In genomic region chr2:240818543-240819403, GRCh38 we compare ENCODE assay signal across 9 cellular contexts. TPM values are rescaled to one million over a fixed set of nuclear protein-coding genes. Genes with fewer than 3 reads are reported as not detected.
DNase-seq lines count a peak whose midpoint lies in the region; ATAC-seq and TF ChIP-seq lines count a peak whose summit lies in the region.
"Had no signal": no experiment of that assay in that cellular context is flagged by ENCODE, and none has a peak within 500 bp of the region (broad histone marks: within the 10 kb centered on the region; RNA-seq: fewer than 3 reads in every experiment).

No MANE protein-coding gene starts in this region.

- H3K27me3 ChIP-seq in MG63, result peaks cover 38% of the 10 kb centered on the region

- H3K4me1 Mint-ChIP-seq in natural killer cell, result no peaks in the 10 kb centered on the region

- H3K9ac ChIP-seq in ES-I3 (ENCODE audit: low read depth, low read length), result peak overlapping the region; percentile 85
- H3K9ac ChIP-seq: KMS-11 had no signal

- ATAC-seq in HG03095 (IDR thresholded peaks at IDR 0.05; ENCODE audit: unreplicated experiment) (no peak), natural killer cell (no peak)

- H3K27ac Mint-ChIP-seq in natural killer cell, result no peak overlapping the region

- no peaks in the 10 kb centered on the region for H3K9me3 Mint-ChIP-seq in natural killer cell

- no peaks in the 10 kb centered on the region for H3K9me3 ChIP-seq in ES-I3 (ENCODE audit: control insufficient read depth, insufficient read depth, low read length)
- H3K9me3 ChIP-seq in MG63, result peaks cover 5% of the 10 kb centered on the region; the same call in 1 of the 2 replicates

- TF ChIP-seq CTCF in foreskin fibroblast (IDR thresholded peaks at IDR 0.05; ENCODE audit: low read depth, low read length) (no peak), natural killer cell (IDR thresholded peaks at IDR 0.05) (no peak)

- H3K4me3 ChIP-seq in foreskin fibroblast (ENCODE audit: low read depth in 1 of 2, low read length in 2 of 2), result no peak overlapping the region
- H3K4me3 ChIP-seq in MG63, result no peak overlapping the region

- H3K4me3 Mint-ChIP-seq in natural killer cell, result no peak overlapping the region

- no peaks in the 10 kb centered on the region for H3K4me1 ChIP-seq in ES-I3 (ENCODE audit: insufficient read depth, low read length)

- H3K36me3 Mint-ChIP-seq in natural killer cell, result no peaks in the 10 kb centered on the region

- DNase-seq in NCI-H69 (lab: John Stamatoyannopoulos, UW) (peak; percentile 75), cardiac septum (ENCODE audit: low spot score) (peak; percentile 71), pons (ENCODE audit: low spot score) (peak; percentile 61), foreskin fibroblast (no peak), natural killer cell (no peak), MG63 (no peak)

- intact Hi-C loops in cardiac septum (cut with DNase I), result no loop called here
- intact Hi-C loops in natural killer cell (cut with micrococcal nuclease), result no loop called here

- no peaks in the 10 kb centered on the region for H3K36me3 ChIP-seq in ES-I3 (ENCODE audit: insufficient read depth, low read length)
- H3K36me3 ChIP-seq in MG63, result no peaks in the 10 kb centered on the region

- H3K27me3 Mint-ChIP-seq in natural killer cell (ENCODE audit: low read depth in 2 of 2), result peaks cover 43% of the 10 kb centered on the region in 2 donors

RNA-seq across cellular contexts. Expression of gene KIF1A, which starts 1.2 kb away (rescaled TPM):
- 10.2 TPM for total RNA-seq in cardiac septum
- under 1 TPM in 1 of 3 donors, not detected in 2; 0.09 TPM for total RNA-seq in natural killer cell
- total RNA-seq in MG63 (2014; rRNA removed; shearing (Covaris generic); ENCODE audit: low replicate concordance), result not detected in 2 replicates

RNA-seq across cellular contexts. Expression of gene AGXT, which starts 49.9 kb away (rescaled TPM):
- total RNA-seq in cardiac septum (not detected), natural killer cell (not detected)
- not detected in 2 replicates for total RNA-seq in MG63 (2014; rRNA removed; shearing (Covaris generic); ENCODE audit: low replicate concordance)

Comparison
In these comparisons a context has a peak if more than half of its experiments do, and no peak if none do; other contexts are left out.
1. DNase-seq: peak in NCI-H69 (single experiment), cardiac septum (single experiment) and pons (single experiment); none in foreskin fibroblast (0 of 2), natural killer cell (single experiment) and MG63 (single experiment).
2. RNA of gene KIF1A, which starts 1.2 kb away (total RNA-seq): 10.2 TPM in cardiac septum (single experiment); 0.09 TPM in natural killer cell and not detected in MG63; every median in the first group is over 10 times any median in the second.